In genomic region chr19:23996549-23996948, GRCh38 we compare ENCODE assay signal across 10 cellular contexts.
DNase-seq lines count a peak whose midpoint lies in the region; ATAC-seq and TF ChIP-seq lines count a peak whose summit lies in the region.
"Had no signal": no experiment of that assay in that cellular context is flagged by ENCODE, and none has a peak within 500 bp of the region (broad histone marks: within the 10 kb centered on the region; RNA-seq: fewer than 3 reads in every experiment).

No MANE protein-coding gene starts in this region.

- peaks cover 77% of the 10 kb centered on the region for H3K9me3 Mint-ChIP-seq in mesothelial cell of epicardium

- no peaks in the 10 kb centered on the region for H3K27me3 ChIP-seq in IMR-90 (ENCODE audit: control insufficient read depth, insufficient read depth, low read length)
- H3K27me3 ChIP-seq in effector memory CD4-positive, alpha-beta T cell (replicated peaks; ENCODE audit: control insufficient read depth, insufficient read depth, low read length, poor library complexity, severe bottlenecking) = no peaks in the 10 kb centered on the region

- H4K91ac ChIP-seq in IMR-90 (ENCODE audit: insufficient read depth, low read depth, low read length) = no peak overlapping the region

- no peak overlapping the region for H2AK5ac ChIP-seq in IMR-90 (ENCODE audit: low read depth, low read length)

- H3K4me2 ChIP-seq in IMR-90 (ENCODE audit: low read depth, low read length) = no peak overlapping the region

- 0% methylated on average over 1 of the region's 7 CpGs; no CpG with 5 or more reads in 1 of the 2 experiments for WGBS in IMR-90 (ENCODE audit: extremely low coverage in 2 of 2, insufficient read length in 1 of 2), 2 experiments

- no peaks in the 10 kb centered on the region for H3K4me1 ChIP-seq in IMR-90 (ENCODE audit: control insufficient read depth, insufficient read depth, low read length)
- H3K4me1 ChIP-seq in effector memory CD4-positive, alpha-beta T cell (ENCODE audit: control insufficient read depth, insufficient read depth, low read length, poor library complexity, severe bottlenecking) = peaks cover 11% of the 10 kb centered on the region

- H3K27ac Mint-ChIP-seq in mesothelial cell of epicardium = no peak overlapping the region

- H3K27me3 Mint-ChIP-seq in mesothelial cell of epicardium (ENCODE audit: low read depth) = no peaks in the 10 kb centered on the region

- POLR2A ChIA-PET in IMR-90 (lab: Charles Lee; ENCODE audit: unreplicated experiment) = no interaction called here

- H3K4me3 Mint-ChIP-seq in mesothelial cell of epicardium = no peak overlapping the region

- no peak overlapping the region for H2BK15ac ChIP-seq in IMR-90 (ENCODE audit: low read depth, low read length)

- H2BK120ac ChIP-seq in IMR-90 (ENCODE audit: low read depth, low read length) = no peak overlapping the region

- no peak overlapping the region for H3K9ac ChIP-seq in IMR-90 (ENCODE audit: low read depth, low read length)

- no peak overlapping the region for H3K4me3 ChIP-seq in IMR-90 (ENCODE audit: insufficient read depth, low read depth, low read length)
- H3K4me3 ChIP-seq in astrocyte of the spinal cord (ENCODE audit: low read depth, low read length) = no peak overlapping the region
- no peak overlapping the region for H3K4me3 ChIP-seq in effector memory CD4-positive, alpha-beta T cell (ENCODE audit: insufficient read depth, low read depth, low read length, poor library complexity, severe bottlenecking)
- H3K4me3 ChIP-seq: lung had no signal

- H3K27ac ChIP-seq in IMR-90 (ENCODE audit: insufficient read depth, low read length) = no peak overlapping the region
- no peak overlapping the region for H3K27ac ChIP-seq in effector memory CD4-positive, alpha-beta T cell (ENCODE audit: insufficient read depth, low read length, poor library complexity, severe bottlenecking)

- TF ChIP-seq RAD21 in IMR-90 (IDR thresholded peaks at IDR 0.05; ENCODE audit: low read length) = no peak

- no peak overlapping the region for H3K4ac ChIP-seq in IMR-90 (ENCODE audit: low read depth, low read length)

- no peak overlapping the region for H3K14ac ChIP-seq in IMR-90 (replicated peaks; ENCODE audit: low read depth, low read length)

- TF ChIP-seq POLR2A in IMR-90 (IDR thresholded peaks at IDR 0.05; ENCODE audit: low read depth, low read length) = no peak

- no peak for ATAC-seq in IMR-90 (ENCODE audit: low read depth)
- no peak for ATAC-seq in HG03039 (IDR thresholded peaks at IDR 0.05; ENCODE audit: unreplicated experiment)
- no peak for ATAC-seq in HG03095 (IDR thresholded peaks at IDR 0.05; ENCODE audit: unreplicated experiment)

- intact Hi-C loops in IMR-90 (cut with micrococcal nuclease) = no loop called here

- H3K4me1 Mint-ChIP-seq in mesothelial cell of epicardium = no peaks in the 10 kb centered on the region

- DNase-seq in DMS 273 (lab: John Stamatoyannopoulos, UW; ENCODE audit: unreplicated experiment) (peak; percentile 43), DMS 273 treated with DMSO at 0.1 percent for 48 hours (lab: John Stamatoyannopoulos, UW) (no peak), IMR-90 (no peak), astrocyte of the spinal cord (ENCODE audit: low read depth, low spot score) (no peak), mesothelial cell of epicardium (ENCODE audit: low spot score in 2 of 2, unreplicated experiment in 2 of 2) (no peak)
- DNase-seq in effector memory CD4-positive, alpha-beta T cell = no peak
- DNase-seq: stimulated activated CD4-positive, alpha-beta T cell treated with anti-CD3 and anti-CD28 coated beads, Interleukin-15, amount 100 ng/mL, for 24 hours had no signal

- no peaks in the 10 kb centered on the region for H3K9me1 ChIP-seq in IMR-90 (ENCODE audit: insufficient read depth, low read length)

- H3K36me3 ChIP-seq in IMR-90 (ENCODE audit: control insufficient read depth, insufficient read depth, low read length) = no peaks in the 10 kb centered on the region
- H3K36me3 ChIP-seq in effector memory CD4-positive, alpha-beta T cell (ENCODE audit: control insufficient read depth, insufficient read depth, low read length) = no peaks in the 10 kb centered on the region

- no peaks in the 10 kb centered on the region for H4K20me1 ChIP-seq in IMR-90 (ENCODE audit: insufficient read depth, low read length)

- peak; percentile 17; the same call in 1 of the 2 replicates for TF ChIP-seq CTCF in IMR-90 (conservative IDR thresholded peaks at IDR 0.05; ENCODE audit: low read depth, low read length)
- TF ChIP-seq CTCF in astrocyte of the spinal cord (IDR thresholded peaks at IDR 0.05; ENCODE audit: low read depth, low read length) = peak; percentile 30
- peak; percentile 40 for TF ChIP-seq CTCF in mesothelial cell of epicardium (IDR thresholded peaks at IDR 0.05; ENCODE audit: unreplicated experiment)

- peaks cover 32% of the 10 kb centered on the region for H3K9me3 ChIP-seq in IMR-90 (ENCODE audit: control insufficient read depth, insufficient read depth, low read length)
- peaks cover 3% of the 10 kb centered on the region for H3K9me3 ChIP-seq in effector memory CD4-positive, alpha-beta T cell (ENCODE audit: control insufficient read depth, low read length)

- H4K5ac ChIP-seq in IMR-90 (ENCODE audit: low read depth, low read length) = no peak overlapping the region

- in situ Hi-C loops in IMR-90 (cut with MboI; ENCODE audit: low sequenced_read_pairs) (no loop called here), astrocyte of the spinal cord (cut with HindIII; ENCODE audit: low sequenced_read_pairs) (no loop called here)

- no peak overlapping the region for H3K56ac ChIP-seq in IMR-90 (ENCODE audit: extremely low read depth, insufficient read depth, low read length)

- H3K18ac ChIP-seq in IMR-90 (ENCODE audit: low read depth, low read length) = no peak overlapping the region

- H2AFZ ChIP-seq in IMR-90 (replicated peaks; ENCODE audit: low read length, poor library complexity) = no peak overlapping the region

- H3K36me3 Mint-ChIP-seq in mesothelial cell of epicardium = peaks cover 5% of the 10 kb centered on the region

- CTCF ChIA-PET in IMR-90 (lab: Yijun Ruan, JAX) = no interaction called here

- H2AK9ac ChIP-seq in IMR-90 (replicated peaks; ENCODE audit: low read depth, low read length, poor library complexity) = no peak overlapping the region

- no peak overlapping the region for H2BK20ac ChIP-seq in IMR-90 (ENCODE audit: low read depth, low read length)

- no peak overlapping the region for H3K23ac ChIP-seq in IMR-90 (ENCODE audit: low read depth, low read length)

- no peaks in the 10 kb centered on the region for H3K79me1 ChIP-seq in IMR-90 (ENCODE audit: low read depth in 1 of 2, low read length in 2 of 2)

- BruUV-seq in IMR-90 (replicated peaks; lab: Mats Ljungman, UMichigan) = no TSS peak

- dilution Hi-C loops in IMR-90 (cut with HindIII; ENCODE audit: low sequenced_read_pairs, unreplicated experiment) = no loop called here

- no peak overlapping the region for H4K8ac ChIP-seq in IMR-90 (ENCODE audit: low read depth in 2 of 2, low read length in 2 of 2)

- H2BK5ac ChIP-seq in IMR-90 (ENCODE audit: low read depth, low read length, poor library complexity, severe bottlenecking) = no peak overlapping the region

TF ChIP-seq in IMR-90, 13 proteins besides CTCF, POLR2A, EP300 and RAD21:
- TF ChIP-seq BHLHE40 (IDR thresholded peaks at IDR 0.05; ENCODE audit: low read depth, low read length) = no peak
- no peak for TF ChIP-seq MXI1 (IDR thresholded peaks at IDR 0.05; ENCODE audit: borderline replicate concordance, low read depth, low read length)
- TF ChIP-seq CHD1 (IDR thresholded peaks at IDR 0.05; ENCODE audit: low read depth, low read length) = no peak
- TF ChIP-seq MAZ (IDR thresholded peaks at IDR 0.05; ENCODE audit: borderline replicate concordance, low read depth, low read length) = no peak
- no peak for TF ChIP-seq MAFK (IDR thresholded peaks at IDR 0.05; ENCODE audit: low read depth, low read length)
- TF ChIP-seq NFE2L2 (IDR thresholded peaks at IDR 0.05; ENCODE audit: low read depth, low read length) = no peak
- no peak for TF ChIP-seq RCOR1 (IDR thresholded peaks at IDR 0.05; ENCODE audit: insufficient replicate concordance, low read length)
- TF ChIP-seq USF2 (IDR thresholded peaks at IDR 0.05; ENCODE audit: low read depth, low read length) = no peak
- no peak for TF ChIP-seq ELK1 (IDR thresholded peaks at IDR 0.05; ENCODE audit: borderline replicate concordance, low read depth, low read length)
- no peak for TF ChIP-seq RFX5 (IDR thresholded peaks at IDR 0.05; ENCODE audit: low read depth, low read length)
